In genomic region chr5:82440041-82440440, GRCh38 we compare ENCODE assay signal across 1 cellular context.
TF ChIP-seq lines count a peak whose summit lies in the region.

No MANE protein-coding gene starts in this region.

TF ChIP-seq in HepG2, 621 proteins besides CTCF, POLR2A, EP300 and RAD21 (continued from another document):
- TF ChIP-seq LRRFIP1 (CRISPR knock-in tag; conservative IDR thresholded peaks at IDR 0.05) (no peak), TRAFD1 (CRISPR knock-in tag; IDR thresholded peaks at IDR 0.05; ENCODE audit: borderline replicate concordance) (no peak), IKZF1 (IDR thresholded peaks at IDR 0.05) (no peak), CBX2 (IDR thresholded peaks at IDR 0.05; ENCODE audit: low read depth, low read length) (no peak), CBX2 (CRISPR knock-in tag; IDR thresholded peaks at IDR 0.05; ENCODE audit: low read depth) (no peak), TFE3 (CRISPR knock-in tag; IDR thresholded peaks at IDR 0.05) (no peak), CHD4 (IDR thresholded peaks at IDR 0.05; ENCODE audit: borderline replicate concordance, low read length) (no peak), ZNF354B (CRISPR knock-in tag; IDR thresholded peaks at IDR 0.05) (no peak), ZNF550 (CRISPR knock-in tag; IDR thresholded peaks at IDR 0.05; ENCODE audit: borderline replicate concordance) (no peak), ZNF552 (CRISPR knock-in tag; IDR thresholded peaks at IDR 0.05; ENCODE audit: borderline replicate concordance) (no peak), ZBTB26 (CRISPR knock-in tag; IDR thresholded peaks at IDR 0.05; ENCODE audit: borderline replicate concordance) (no peak), SIN3B (IDR thresholded peaks at IDR 0.05; ENCODE audit: low read length) (no peak), ZNF232 (CRISPR knock-in tag; IDR thresholded peaks at IDR 0.05; ENCODE audit: borderline replicate concordance) (no peak), ZNF777 (CRISPR knock-in tag; IDR thresholded peaks at IDR 0.05) (no peak), ZNF446 (CRISPR knock-in tag; IDR thresholded peaks at IDR 0.05) (no peak)
